12 cellular contexts compared by ENCODE assay signal in genomic region chr22:48489551-48490512, GRCh38.
DNase-seq lines count a peak whose midpoint lies in the region; ATAC-seq and TF ChIP-seq lines count a peak whose summit lies in the region.
"Had no signal": no experiment of that assay in that cellular context is flagged by ENCODE, and none has a peak within 500 bp of the region (broad histone marks: within the 10 kb centered on the region; RNA-seq: fewer than 3 reads in every experiment).

No MANE protein-coding gene starts in this region.

- H3K4me3 Mint-ChIP-seq in endothelial cell (ENCODE audit: unreplicated experiment) (peak overlapping the region; percentile 47), mesothelial cell of epicardium (peak overlapping the region; percentile 68)

- H3K4me3 ChIP-seq in SK-N-SH (ENCODE audit: low read depth in 2 of 2, low read length in 1 of 2) (no peak overlapping the region), upper lobe of left lung (peak overlapping the region; percentile 18 to 64 (median 58))

- H3K27ac ChIP-seq in SK-N-SH (ENCODE audit: low read depth in 2 of 2, low read length in 1 of 2) (no peak overlapping the region), upper lobe of left lung (no peak overlapping the region)
- H3K27ac ChIP-seq: neutrophil had no signal

- TF ChIP-seq RAD21 in SK-N-SH (IDR thresholded peaks at IDR 0.05; ENCODE audit: low read length) = no peak

- TF ChIP-seq POLR2A in upper lobe of left lung (IDR thresholded peaks at IDR 0.05) = no peak

- H3K9me3 ChIP-seq in SK-N-SH = no peaks in the 10 kb centered on the region
- no peaks in the 10 kb centered on the region for H3K9me3 ChIP-seq in upper lobe of left lung
- H3K9me3 ChIP-seq: neutrophil had no signal

- H3K27me3 Mint-ChIP-seq in endothelial cell (ENCODE audit: unreplicated experiment) (peaks cover 14% of the 10 kb centered on the region), mesothelial cell of epicardium (ENCODE audit: low read depth) (peaks cover 87% of the 10 kb centered on the region)

- no peak for TF ChIP-seq EP300 in SK-N-SH (IDR thresholded peaks at IDR 0.05; ENCODE audit: borderline replicate concordance in 1 of 2, low read depth in 1 of 2, low read length in 1 of 2)
- no peak for TF ChIP-seq EP300 in upper lobe of left lung (IDR thresholded peaks at IDR 0.05)

- H3K36me3 Mint-ChIP-seq in endothelial cell (ENCODE audit: low read depth, unreplicated experiment) (peaks cover 4% of the 10 kb centered on the region), mesothelial cell of epicardium (no peaks in the 10 kb centered on the region)

- 4% methylated on average over 11 of the region's 113 CpGs for WGBS in SK-N-SH (ENCODE audit: low lambda C conversion rate)
- WGBS in upper lobe of left lung, 2 donors = 0 to 2% methylated on average over 15 to 55 of the region's 113 CpGs

- no peaks in the 10 kb centered on the region for H3K9me3 Mint-ChIP-seq in endothelial cell (ENCODE audit: unreplicated experiment)
- no peaks in the 10 kb centered on the region for H3K9me3 Mint-ChIP-seq in mesothelial cell of epicardium

- H3K9me2 ChIP-seq in SK-N-SH = no peaks in the 10 kb centered on the region

- H4K20me1 ChIP-seq in SK-N-SH (ENCODE audit: insufficient read depth) = no peaks in the 10 kb centered on the region

- DNase-seq in SK-N-SH = peak; percentile 48
- DNase-seq in endothelial cell (ENCODE audit: low spot score) = peak; percentile 47
- no peak for DNase-seq in mesothelial cell of epicardium (ENCODE audit: low spot score in 2 of 2, unreplicated experiment in 2 of 2)
- DNase-seq in upper lobe of left lung = peak in 1 of 2 donors; percentile 85
- DNase-seq in NK-92 treated with Interleukin-12 subunit alpha and Interleukin-12 subunit beta, amount 100 ng/mL, for 24 hours (lab: John Stamatoyannopoulos, UW) = no peak
- DNase-seq in SKM-1 treated with dmso at 0.1 percent for 144 hours (lab: John Stamatoyannopoulos, UW; ENCODE audit: unreplicated experiment) = no peak
- no peak for DNase-seq in activated gamma-delta T cell (lab: John Stamatoyannopoulos, UW)
- DNase-seq: AML-193; effector CD8-positive, alpha-beta T cell; PC-3 had no signal

- H3K36me3 ChIP-seq in SK-N-SH (replicated peaks in 1 of 2; ENCODE audit: control insufficient read depth in 1 of 2, insufficient read depth in 2 of 2, low read length in 1 of 2) (no peaks in the 10 kb centered on the region), upper lobe of left lung (no peaks in the 10 kb centered on the region)
- H3K36me3 ChIP-seq: neutrophil had no signal

- peak overlapping the region; percentile 24; the same call in 1 of the 2 replicates for H3K4me2 ChIP-seq in SK-N-SH

- H3K27ac Mint-ChIP-seq in endothelial cell (ENCODE audit: unreplicated experiment) (no peak overlapping the region), mesothelial cell of epicardium (no peak overlapping the region)

- ATAC-seq in SK-N-SH treated with all-trans-retinoic acid at 6 μM for 48 hours (no peak), upper lobe of left lung (ENCODE audit: low FRiP score in 2 of 2) (peak in 1 of 2 donors; percentile 22)
- ATAC-seq: PC-3 had no signal

- no peaks in the 10 kb centered on the region; a peak in 1 of 4 replicates for H3K4me1 ChIP-seq in SK-N-SH (ENCODE audit: control insufficient read depth in 1 of 2, insufficient read depth in 2 of 2, low read depth in 1 of 2, low read length in 1 of 2)
- H3K4me1 ChIP-seq in upper lobe of left lung = peaks cover 0 to 26% (median 9%) of the 10 kb centered on the region in 4 donors

- H3K27me3 ChIP-seq in SK-N-SH (ENCODE audit: insufficient read depth) (peaks cover 53% of the 10 kb centered on the region; the same call in 1 of the 2 replicates), upper lobe of left lung (peaks cover 0 to 24% (median 12%) of the 10 kb centered on the region in 4 donors)

- CTCF ChIA-PET in SK-N-SH (lab: Yijun Ruan, JAX) = interaction anchor here (0.7 kb wide), 1 partner anchor 15 kb away, joined by 3 read pairs; no protein-coding TSS in a partner anchor

- TF ChIP-seq CTCF in SK-N-SH (IDR thresholded peaks at IDR 0.05) (no peak), endothelial cell (IDR thresholded peaks at IDR 0.05; ENCODE audit: unreplicated experiment) (no peak), mesothelial cell of epicardium (IDR thresholded peaks at IDR 0.05; ENCODE audit: unreplicated experiment) (no peak), upper lobe of left lung (IDR thresholded peaks at IDR 0.05) (no peak)

- peaks cover 6% of the 10 kb centered on the region for H3F3A ChIP-seq in SK-N-SH (replicated peaks; ENCODE audit: insufficient read depth)

- POLR2A ChIA-PET in SK-N-SH (lab: Yijun Ruan, JAX) = no interaction called here

- peaks cover 7% of the 10 kb centered on the region for H3K4me1 Mint-ChIP-seq in endothelial cell (ENCODE audit: unreplicated experiment)
- peaks cover 13% of the 10 kb centered on the region for H3K4me1 Mint-ChIP-seq in mesothelial cell of epicardium

- no peak overlapping the region for H3K9ac ChIP-seq in SK-N-SH

- H2AFZ ChIP-seq in SK-N-SH (ENCODE audit: low read depth) = no peak overlapping the region

- no peaks in the 10 kb centered on the region for H3K79me2 ChIP-seq in SK-N-SH (ENCODE audit: insufficient read depth)

TF ChIP-seq in SK-N-SH, 30 proteins besides CTCF, POLR2A, EP300 and RAD21:
- TF ChIP-seq CHD2 (IDR thresholded peaks at IDR 0.05; ENCODE audit: low read length, partially characterized antibody) (no peak), FOXJ3 (CRISPR knock-in tag; IDR thresholded peaks at IDR 0.05) (no peak)

TF ChIP-seq in SK-N-SH treated with all-trans-retinoic acid at 6 μM for 48 hours, 23 proteins besides CTCF, POLR2A, EP300 and RAD21 (continues in another document):
- TF ChIP-seq PATZ1 (CRISPR knock-in tag; IDR thresholded peaks at IDR 0.05; ENCODE audit: borderline replicate concordance) (no peak), TSHZ2 (CRISPR knock-in tag; IDR thresholded peaks at IDR 0.05) (no peak), TCF4 (CRISPR knock-in tag; IDR thresholded peaks at IDR 0.05; ENCODE audit: borderline replicate concordance) (no peak), CSRNP3 (CRISPR knock-in tag; IDR thresholded peaks at IDR 0.05) (no peak), ISL1 (CRISPR knock-in tag; IDR thresholded peaks at IDR 0.05) (no peak), CREB5 (CRISPR knock-in tag; IDR thresholded peaks at IDR 0.05; ENCODE audit: low read depth) (no peak)

Comparison
In these comparisons a context has a peak if more than half of its experiments do, and no peak if none do; other contexts are left out.
1. DNase-seq: peak in SK-N-SH (single experiment) and endothelial cell (single experiment); none in mesothelial cell of epicardium (0 of 2), NK-92 treated with Interleukin-12 subunit alpha and Interleukin-12 subunit beta, amount 100 ng/mL, for 24 hours (single experiment), SKM-1 treated with dmso at 0.1 percent for 144 hours (single experiment) and activated gamma-delta T cell (single experiment).
2. H3K4me3 ChIP-seq: peak in upper lobe of left lung (4 of 4); none in SK-N-SH (0 of 2).